ENCODE assay signal across 17 cellular contexts in the genomic region with DNA sequence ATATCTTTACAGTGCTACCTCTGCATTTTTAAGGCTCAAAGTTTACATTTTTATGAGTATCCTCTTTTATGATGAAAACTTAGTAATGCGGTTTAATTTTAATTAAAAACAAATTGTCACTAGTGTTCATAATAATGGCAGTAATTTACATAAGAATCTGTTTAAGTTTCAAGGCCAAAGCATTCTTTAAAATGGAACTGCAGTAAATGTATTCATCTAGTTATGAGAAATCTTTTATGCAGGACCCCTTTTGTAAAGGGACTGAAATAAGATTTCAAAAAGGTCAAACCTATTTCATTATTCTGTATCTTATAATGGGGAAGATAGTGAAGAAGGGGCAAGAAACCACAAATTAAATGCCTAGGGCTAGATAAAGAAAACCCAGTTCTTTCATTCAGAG. TPM values are rescaled to one million over a fixed set of nuclear protein-coding genes. Genes with fewer than 3 reads are reported as not detected.
DNase-seq lines count a peak whose midpoint lies in the region; ATAC-seq, FAIRE-seq and TF ChIP-seq lines count a peak whose summit lies in the region.
"Had no signal": no experiment of that assay in that cellular context is flagged by ENCODE, and none has a peak within 500 bp of the region (broad histone marks: within the 10 kb centered on the region; RNA-seq: fewer than 3 reads in every experiment).

No MANE protein-coding gene starts in this region.

- ATAC-seq in HG02759 (IDR thresholded peaks at IDR 0.05; ENCODE audit: unreplicated experiment) (no peak), foreskin keratinocyte (no peak), HG02588 (IDR thresholded peaks at IDR 0.05; ENCODE audit: unreplicated experiment) (no peak)
- ATAC-seq: CD8-positive, alpha-beta T cell had no signal

- H2AFZ ChIP-seq in Karpas-422 (ENCODE audit: low read length), result no peak overlapping the region
- H2AFZ ChIP-seq in osteoblast (ENCODE audit: low read length), result no peak overlapping the region
- H2AFZ ChIP-seq: GM23248 had no signal

- H3K9me3 ChIP-seq in HUES48 (ENCODE audit: control insufficient read depth, insufficient read depth, low read length) (no peaks in the 10 kb centered on the region; the same call in 1 of the 2 replicates), Karpas-422 (ENCODE audit: low read length) (no peaks in the 10 kb centered on the region), osteoblast (ENCODE audit: low read depth, low read length) (no peaks in the 10 kb centered on the region)

- H3K9ac ChIP-seq in HUES48 (ENCODE audit: low read depth, low read length), result no peak overlapping the region
- no peak overlapping the region for H3K9ac ChIP-seq in Karpas-422 (ENCODE audit: low read length)
- H3K9ac ChIP-seq: BLaER1 treated with 17β-estradiol and CSF1 and Interleukin-3, amounts not matched to agents 10 nM and 100 nM; GM23248 had no signal

- H3K4me2 ChIP-seq in Karpas-422 (ENCODE audit: low read depth, low read length, poor library complexity, severe bottlenecking) (no peak overlapping the region), osteoblast (ENCODE audit: insufficient read depth, low read length) (no peak overlapping the region)
- H3K4me2 ChIP-seq: BLaER1 treated with 17β-estradiol and CSF1 and Interleukin-3, amounts not matched to agents 10 nM and 100 nM had no signal

- no peaks in the 10 kb centered on the region for H3K9me2 ChIP-seq in Karpas-422 (replicated peaks; ENCODE audit: insufficient read depth, low read length)

- H3K36me3 ChIP-seq in HUES48 (ENCODE audit: control insufficient read depth, insufficient read depth, low read length) (no peaks in the 10 kb centered on the region), Karpas-422 (ENCODE audit: insufficient read depth, low read length) (peaks cover 51% of the 10 kb centered on the region), osteoblast (ENCODE audit: insufficient read depth, low read length) (no peaks in the 10 kb centered on the region)

- H3K27ac ChIP-seq in HUES48 (ENCODE audit: low read depth, low read length) (no peak overlapping the region), Karpas-422 (ENCODE audit: low read length) (peak overlapping the region; percentile 99), osteoblast (ENCODE audit: low read depth, low read length) (no peak overlapping the region), foreskin keratinocyte (no peak overlapping the region), substantia nigra (ENCODE audit: low read depth, low read length, poor library complexity, severe bottlenecking) (no peak overlapping the region)
- H3K27ac ChIP-seq: BLaER1 treated with 17β-estradiol and CSF1 and Interleukin-3, amounts not matched to agents 10 nM and 100 nM; GM23248 had no signal

- H3K4me3 ChIP-seq in HUES48 (ENCODE audit: low read depth, low read length) (peak overlapping the region; percentile 15; the same call in 1 of the 2 replicates), Karpas-422 (ENCODE audit: low read length) (no peak overlapping the region), osteoblast (ENCODE audit: insufficient read depth, low read length) (no peak overlapping the region)
- H3K4me3 ChIP-seq: BLaER1 treated with 17β-estradiol and CSF1 and Interleukin-3, amounts not matched to agents 10 nM and 100 nM; GM23248 had no signal

- TF ChIP-seq CTCF in osteoblast (IDR thresholded peaks at IDR 0.05; ENCODE audit: extremely low read depth, low read depth, low read length) (no peak), foreskin keratinocyte (conservative IDR thresholded peaks at IDR 0.05) (no peak)

- peak; percentile 26 for FAIRE-seq in endometrium (lab: Jason Lieb, UNC)
- FAIRE-seq: H54 had no signal

- H4K20me1 ChIP-seq in Karpas-422 (ENCODE audit: insufficient read depth, low read depth, low read length) (no peaks in the 10 kb centered on the region), osteoblast (ENCODE audit: insufficient read depth, low read length) (peaks cover 27% of the 10 kb centered on the region)

- DNase-seq in Karpas-422 (no peak), osteoblast (ENCODE audit: insufficient read length, low spot score, missing footprints) (peak; percentile 8), foreskin keratinocyte (no peak), substantia nigra (lab: John Stamatoyannopoulos, UW) (no peak)
- DNase-seq: Calu3; CD8-positive, alpha-beta T cell; DMS79 treated with DMSO at 0.1 percent for 48 hours; GF-D8; GM23248; HCEC 1CT; KBM-7 had no signal

- H3K27me3 ChIP-seq in HUES48 (ENCODE audit: control insufficient read depth, insufficient read depth, low read length) (no peaks in the 10 kb centered on the region), Karpas-422 (ENCODE audit: low read length) (no peaks in the 10 kb centered on the region), osteoblast (ENCODE audit: insufficient read depth, low read length) (no peaks in the 10 kb centered on the region), foreskin keratinocyte (no peaks in the 10 kb centered on the region)
- H3K27me3 ChIP-seq: BLaER1 treated with 17β-estradiol and CSF1 and Interleukin-3, amounts not matched to agents 10 nM and 100 nM had no signal

- H3K4me1 ChIP-seq in HUES48 (ENCODE audit: control insufficient read depth, insufficient read depth, low read length), result peaks cover 39% of the 10 kb centered on the region
- peaks cover 59% of the 10 kb centered on the region for H3K4me1 ChIP-seq in Karpas-422 (ENCODE audit: low read length)
- H3K4me1 ChIP-seq in osteoblast (ENCODE audit: insufficient read depth, low read length), result peaks cover 2% of the 10 kb centered on the region
- peaks cover 6% of the 10 kb centered on the region for H3K4me1 ChIP-seq in foreskin keratinocyte

- H3K79me2 ChIP-seq in Karpas-422 (ENCODE audit: low read length) (peaks cover 90% of the 10 kb centered on the region), osteoblast (ENCODE audit: insufficient read depth, low read length) (peaks cover 86% of the 10 kb centered on the region)

RNA-seq across cellular contexts. Expression of gene CHIC2, which starts 37.1 kb away (rescaled TPM):
- total RNA-seq in Karpas-422 (2014; rRNA removed; shearing (Covaris generic); ENCODE audit: low replicate concordance), result 103 and 116 TPM in 2 replicates
- 66.6 and 73.1 TPM in 2 replicates for total RNA-seq in osteoblast
- total RNA-seq in foreskin keratinocyte, result 21.8 and 22.4 TPM in 2 replicates
- polyA plus RNA-seq in foreskin keratinocyte, result 14.7 and 16.8 TPM in 2 replicates
